33 cellular contexts compared by ENCODE assay signal in genomic region chr2:232476045-232476444, GRCh38. TPM values are rescaled to one million over a fixed set of nuclear protein-coding genes. Genes with fewer than 3 reads are reported as not detected.
"Had no signal": no experiment of that assay in that cellular context is flagged by ENCODE, and none has a peak within 500 bp of the region (broad histone marks: within the 10 kb centered on the region; RNA-seq: fewer than 3 reads in every experiment).

No MANE protein-coding gene starts in this region.

- ATAC-seq: activated CD8-positive, alpha-beta T cell treated with anti-CD3 and anti-CD28 coated beads for 36 hours; activated T-cell treated with anti-CD3 and anti-CD28 coated beads, Interleukin-2, amount 50 U/mL, for 72 hours; left cardiac atrium; naive thymus-derived CD4-positive, alpha-beta T cell; right lobe of liver; stimulated activated memory B cell treated with anti-CD40 and anti-IgM and Interleukin-4, amounts not matched to agents 10 μg/mL and 1 μg/mL and 100 μg/mL, for 72 hours; stimulated activated naive CD8-positive, alpha-beta T cell treated with anti-CD3 and anti-CD28 coated beads, Interleukin-15, amount 100 ng/mL, for 72 hours had no signal

- H3K9me3 Mint-ChIP-seq: neural progenitor cell; T-helper 2 cell treated with Interferon-gamma antibody and Interleukin-4, amounts not matched to agents 5 μg/mL and 100 μg/mL, for 36 hours had no signal

- DNase-seq: activated CD4-positive, alpha-beta T cell treated with anti-CD3 and anti-CD28 coated beads, Interleukin-2, amount 50 U/mL, for 1 hour; activated CD8-positive, alpha-beta T cell treated with anti-CD3 and anti-CD28 coated beads for 36 hours; activated naive CD4-positive, alpha-beta T cell; activated T-cell treated with anti-CD3 and anti-CD28 coated beads for 4 hours; activated T-cell treated with anti-CD3 and anti-CD28 coated beads, Interleukin-2, amount 50 U/mL, for 72 hours; amniotic stem cell; effector memory CD4-positive, alpha-beta T cell; head of caudate nucleus; hippocampal formation; left cardiac atrium; midbrain; naive thymus-derived CD4-positive, alpha-beta T cell; stimulated activated CD4-positive, alpha-beta T cell treated with anti-CD3 and anti-CD28 coated beads, Interleukin-4, amount 100 ng/mL, for 4 hours; stimulated activated CD8-positive, alpha-beta memory T cell treated with anti-CD3 and anti-CD28 coated beads, Interleukin-4, amount 100 ng/mL, for 48 hours; stimulated activated naive CD8-positive, alpha-beta T cell treated with anti-CD3 and anti-CD28 coated beads, Interleukin-15, amount 100 ng/mL, for 72 hours; T-helper 1 cell; thyroid gland; upper lobe of left lung had no signal

- H3K9ac ChIP-seq: neural progenitor cell had no signal

- H3K27me3 ChIP-seq: right lobe of liver, thyroid gland, upper lobe of left lung had no signal

- H3K9me3 ChIP-seq: right lobe of liver, thyroid gland had no signal

- H3K36me3 ChIP-seq: neural progenitor cell, right lobe of liver, thyroid gland, upper lobe of left lung had no signal

- H2AFZ ChIP-seq: neural progenitor cell had no signal

- H3K4me1 Mint-ChIP-seq: activated B cell treated with CpG ODN at 0.5 μM for 24 hours; central memory CD8-positive, alpha-beta T cell; stimulated activated memory B cell treated with anti-CD40 and anti-IgM and Interleukin-4, amounts not matched to agents 10 μg/mL and 1 μg/mL and 100 μg/mL, for 72 hours; stimulated activated naive CD8-positive, alpha-beta T cell treated with anti-CD3 and anti-CD28 coated beads, Interleukin-15, amount 100 ng/mL, for 72 hours had no signal

- H3K4me1 ChIP-seq: neural progenitor cell, right lobe of liver had no signal

- H3K4me2 ChIP-seq: neural progenitor cell had no signal

- H3K27ac Mint-ChIP-seq: activated B cell treated with CpG ODN at 0.5 μM for 24 hours; activated CD8-positive, alpha-beta T cell treated with anti-CD3 and anti-CD28 coated beads for 36 hours; activated T-cell treated with anti-CD3 and anti-CD28 coated beads, Interleukin-2, amount 50 U/mL, for 72 hours; naive thymus-derived CD4-positive, alpha-beta T cell; neural progenitor cell; stimulated activated memory B cell treated with anti-CD40 and anti-IgM and Interleukin-4, amounts not matched to agents 10 μg/mL and 1 μg/mL and 100 μg/mL, for 72 hours; stimulated activated naive CD8-positive, alpha-beta T cell treated with anti-CD3 and anti-CD28 coated beads, Interleukin-15, amount 100 ng/mL, for 72 hours; T-helper 2 cell treated with Interferon-gamma antibody and Interleukin-4, amounts not matched to agents 5 μg/mL and 100 μg/mL, for 36 hours had no signal

- H3K36me3 Mint-ChIP-seq: neural progenitor cell had no signal

- H3K4me3 Mint-ChIP-seq: activated B cell treated with CpG ODN at 0.5 μM for 24 hours; activated CD8-positive, alpha-beta T cell treated with anti-CD3 and anti-CD28 coated beads for 36 hours; activated T-cell treated with anti-CD3 and anti-CD28 coated beads, Interleukin-2, amount 50 U/mL, for 72 hours; central memory CD8-positive, alpha-beta T cell; naive thymus-derived CD4-positive, alpha-beta T cell; neural progenitor cell; stimulated activated memory B cell treated with anti-CD40 and anti-IgM and Interleukin-4, amounts not matched to agents 10 μg/mL and 1 μg/mL and 100 μg/mL, for 72 hours; stimulated activated naive CD8-positive, alpha-beta T cell treated with anti-CD3 and anti-CD28 coated beads, Interleukin-15, amount 100 ng/mL, for 72 hours; T-helper 2 cell treated with Interferon-gamma antibody and Interleukin-4, amounts not matched to agents 5 μg/mL and 100 μg/mL, for 36 hours had no signal

- H3K27ac ChIP-seq: neural progenitor cell, right lobe of liver, skin epidermis, thyroid gland, upper lobe of left lung had no signal

- H3K4me3 ChIP-seq: neural progenitor cell, right lobe of liver, skin epidermis, thyroid gland, upper lobe of left lung had no signal

RNA-seq across cellular contexts. Expression of gene ECEL1, which starts 11.6 kb away (rescaled TPM):
- total RNA-seq: activated B cell treated with CpG ODN at 0.5 μM for 24 hours; dermis microvascular lymphatic vessel endothelial cell; endothelial cell of umbilical vein; fibroblast of lung; fibroblast of villous mesenchyme; naive thymus-derived CD4-positive, alpha-beta T cell had no signal
- polyA plus RNA-seq: endothelial cell of umbilical vein; fibroblast of lung; keratinocyte; naive thymus-derived CD4-positive, alpha-beta T cell had no signal

RNA-seq across cellular contexts. Expression of gene ALPI, which starts 20.1 kb away (rescaled TPM):
- total RNA-seq: activated B cell treated with CpG ODN at 0.5 μM for 24 hours; activated CD8-positive, alpha-beta T cell treated with anti-CD3 and anti-CD28 coated beads for 36 hours; activated T-cell treated with anti-CD3 and anti-CD28 coated beads, Interleukin-2, amount 50 U/mL, for 72 hours; dermis microvascular lymphatic vessel endothelial cell; endothelial cell of umbilical vein; fibroblast of lung; fibroblast of villous mesenchyme; left cardiac atrium; liver; naive thymus-derived CD4-positive, alpha-beta T cell; omental fat pad; thyroid gland; upper lobe of left lung had no signal
- polyA plus RNA-seq: endothelial cell of umbilical vein; esophagus; fibroblast of lung; keratinocyte; naive thymus-derived CD4-positive, alpha-beta T cell had no signal

RNA-seq across cellular contexts. Expression of gene PRSS56, which starts 44.1 kb away (rescaled TPM):
- total RNA-seq: activated B cell treated with CpG ODN at 0.5 μM for 24 hours; activated CD8-positive, alpha-beta T cell treated with anti-CD3 and anti-CD28 coated beads for 36 hours; dermis microvascular lymphatic vessel endothelial cell; endothelial cell of umbilical vein; fibroblast of lung; fibroblast of villous mesenchyme; liver; naive thymus-derived CD4-positive, alpha-beta T cell; omental fat pad; thyroid gland; upper lobe of left lung had no signal
- polyA plus RNA-seq: endothelial cell of umbilical vein; esophagus; fibroblast of lung; keratinocyte; naive thymus-derived CD4-positive, alpha-beta T cell had no signal

RNA-seq across cellular contexts. Expression of gene CHRND, which starts 49.9 kb away (rescaled TPM):
- total RNA-seq: activated B cell treated with CpG ODN at 0.5 μM for 24 hours; activated CD8-positive, alpha-beta T cell treated with anti-CD3 and anti-CD28 coated beads for 36 hours; activated T-cell treated with anti-CD3 and anti-CD28 coated beads, Interleukin-2, amount 50 U/mL, for 72 hours; dermis microvascular lymphatic vessel endothelial cell; endothelial cell of umbilical vein; fibroblast of lung; fibroblast of villous mesenchyme; liver; naive thymus-derived CD4-positive, alpha-beta T cell; omental fat pad; right lobe of liver; thyroid gland; upper lobe of left lung had no signal
- polyA plus RNA-seq: endothelial cell of umbilical vein, esophagus, fibroblast of lung, keratinocyte, liver had no signal
